Comparison of ENCODE assay signal across 13 cellular contexts in genomic region chr7:7789551-7789988, GRCh38.
DNase-seq lines count a peak whose midpoint lies in the region; ATAC-seq and TF ChIP-seq lines count a peak whose summit lies in the region.
"Had no signal": no experiment of that assay in that cellular context is flagged by ENCODE, and none has a peak within 500 bp of the region (broad histone marks: within the 10 kb centered on the region; RNA-seq: fewer than 3 reads in every experiment).

No MANE protein-coding gene starts in this region.

- in situ Hi-C loops in GM13977 (cut with MboI; ENCODE audit: low pct_unique_long_range_greater_than_20kb, low sequenced_read_pairs, unreplicated experiment) = no loop called here

- no peak for TF ChIP-seq CTCF in GM13977 (IDR thresholded peaks at IDR 0.05; ENCODE audit: extremely low read depth, insufficient read depth, missing control alignments)

- DNase-seq in GM13977 (ENCODE audit: low spot score) (peak; percentile 31), inferior parietal cortex (ENCODE audit: extremely low spot score) (no peak), T-helper 9 cell (no peak), NCI-H2171 treated with DMSO at 0.1 percent for 48 hours (lab: John Stamatoyannopoulos, UW) (no peak)
- DNase-seq: C1 segment of cervical spinal cord, foreskin melanocyte, lower lobe of right lung, NCI-H2081, thyroid gland had no signal

- peak; percentile 89 for ATAC-seq in GM19328 (IDR thresholded peaks at IDR 0.05; ENCODE audit: unreplicated experiment)
- ATAC-seq in HG02678 (IDR thresholded peaks at IDR 0.05; ENCODE audit: unreplicated experiment) = peak; percentile 93
- ATAC-seq in HG03520 (IDR thresholded peaks at IDR 0.05; ENCODE audit: unreplicated experiment) = peak; percentile 91
- ATAC-seq in HG03439 (IDR thresholded peaks at IDR 0.05; ENCODE audit: unreplicated experiment) = no peak
- ATAC-seq: lower lobe of right lung had no signal
